8 cellular contexts compared by ENCODE assay signal in genomic region chr14:92651106-92651792, GRCh38.
DNase-seq lines count a peak whose midpoint lies in the region; ATAC-seq and TF ChIP-seq lines count a peak whose summit lies in the region.

No MANE protein-coding gene starts in this region.

- peak overlapping the region; percentile 10 for H2BK12ac ChIP-seq in trophoblast cell (ENCODE audit: low read length)

- TF ChIP-seq POLR2A in GM18505 (IDR thresholded peaks at IDR 0.05; ENCODE audit: borderline replicate concordance, extremely low read depth, insufficient read depth, insufficient read length) (no peak), vagina (IDR thresholded peaks at IDR 0.05) (no peak)

- H3K9ac ChIP-seq in trophoblast cell (ENCODE audit: low read length) (no peak overlapping the region), endodermal cell (ENCODE audit: extremely low read depth, low read length, poor library complexity, severe bottlenecking) (no peak overlapping the region)

- H3K4me1 ChIP-seq in trophoblast cell (ENCODE audit: control insufficient read depth in 1 of 2, insufficient read depth in 2 of 2, low read length in 2 of 2) (peaks cover 6 to 21% of the 10 kb centered on the region in 2 experiments), vagina (peaks cover 56% of the 10 kb centered on the region), endodermal cell (ENCODE audit: control insufficient read depth, insufficient read depth, low read length) (no peaks in the 10 kb centered on the region)

- intact Hi-C loops in vagina (cut with DNase I), result no loop called here

- TF ChIP-seq CTCF in vagina (IDR thresholded peaks at IDR 0.05) (no peak), endodermal cell (conservative IDR thresholded peaks at IDR 0.05) (no peak)

- H3K4me3 Mint-ChIP-seq in T-helper 1 cell treated with Interleukin-12 subunit alpha and Interleukin-12 subunit beta and Interleukin-4 antibody, amounts not matched to agents 30 μg/mL and 1 μg/mL, for 36 hours, result peak overlapping the region; percentile 98
- peak overlapping the region; percentile 96 for H3K4me3 Mint-ChIP-seq in activated naive CD8-positive, alpha-beta T cell treated with anti-CD3 and anti-CD28 coated beads for 36 hours
- no peak overlapping the region for H3K4me3 Mint-ChIP-seq in endodermal cell

- H3K23ac ChIP-seq in trophoblast cell (ENCODE audit: low read length), result no peak overlapping the region

- H3K4me1 Mint-ChIP-seq in T-helper 1 cell treated with Interleukin-12 subunit alpha and Interleukin-12 subunit beta and Interleukin-4 antibody, amounts not matched to agents 30 μg/mL and 1 μg/mL, for 36 hours (ENCODE audit: low read depth), result peaks cover 69% of the 10 kb centered on the region
- H3K4me1 Mint-ChIP-seq in activated naive CD8-positive, alpha-beta T cell treated with anti-CD3 and anti-CD28 coated beads for 36 hours, result peaks cover 70% of the 10 kb centered on the region
- no peaks in the 10 kb centered on the region for H3K4me1 Mint-ChIP-seq in endodermal cell

- H4K8ac ChIP-seq in trophoblast cell (ENCODE audit: low read depth, low read length), result peak overlapping the region; percentile 2

- peak overlapping the region; percentile 4 for H2BK5ac ChIP-seq in trophoblast cell (ENCODE audit: low read depth, low read length, poor library complexity)

- H3K79me1 ChIP-seq in trophoblast cell (ENCODE audit: low read length), result peaks cover 15% of the 10 kb centered on the region

- peaks cover 4% of the 10 kb centered on the region for H3K9me3 ChIP-seq in trophoblast cell (ENCODE audit: insufficient read depth, low read depth, low read length)
- no peaks in the 10 kb centered on the region for H3K9me3 ChIP-seq in vagina
- no peaks in the 10 kb centered on the region for H3K9me3 ChIP-seq in endodermal cell (ENCODE audit: control insufficient read depth, low read length)

- H3K27me3 ChIP-seq in trophoblast cell (ENCODE audit: insufficient read depth, low read length), result no peaks in the 10 kb centered on the region
- no peaks in the 10 kb centered on the region for H3K27me3 ChIP-seq in vagina
- H3K27me3 ChIP-seq in endodermal cell (ENCODE audit: control insufficient read depth, insufficient read depth, low read length, poor library complexity, severe bottlenecking), result no peaks in the 10 kb centered on the region

- H4K12ac ChIP-seq in trophoblast cell (ENCODE audit: low read depth, low read length), result no peak overlapping the region

- no peak overlapping the region for H3K4me2 ChIP-seq in trophoblast cell (ENCODE audit: low read length)

- H3K27ac ChIP-seq in trophoblast cell (ENCODE audit: low read depth, low read length), result peak overlapping the region; percentile 52
- peak overlapping the region; percentile 93 for H3K27ac ChIP-seq in vagina
- no peak overlapping the region for H3K27ac ChIP-seq in endodermal cell (ENCODE audit: low read depth, low read length)

- H3K79me2 ChIP-seq in trophoblast cell (ENCODE audit: control insufficient read depth, insufficient read depth, low read length, poor library complexity), result no peaks in the 10 kb centered on the region

- no peak overlapping the region for H2AFZ ChIP-seq in trophoblast cell (ENCODE audit: insufficient read depth, low read length, poor library complexity)

- H2AK5ac ChIP-seq in trophoblast cell (ENCODE audit: low read length), result no peak overlapping the region

- H3K36me3 Mint-ChIP-seq in T-helper 1 cell treated with Interleukin-12 subunit alpha and Interleukin-12 subunit beta and Interleukin-4 antibody, amounts not matched to agents 30 μg/mL and 1 μg/mL, for 36 hours (ENCODE audit: low read depth), result peaks cover 30% of the 10 kb centered on the region
- peaks cover 50% of the 10 kb centered on the region for H3K36me3 Mint-ChIP-seq in activated naive CD8-positive, alpha-beta T cell treated with anti-CD3 and anti-CD28 coated beads for 36 hours
- no peaks in the 10 kb centered on the region for H3K36me3 Mint-ChIP-seq in endodermal cell (ENCODE audit: low read depth)

- no peak overlapping the region for H3K18ac ChIP-seq in trophoblast cell (ENCODE audit: low read length)

- no peaks in the 10 kb centered on the region for H3K9me3 Mint-ChIP-seq in T-helper 1 cell treated with Interleukin-12 subunit alpha and Interleukin-12 subunit beta and Interleukin-4 antibody, amounts not matched to agents 30 μg/mL and 1 μg/mL, for 36 hours
- H3K9me3 Mint-ChIP-seq in activated naive CD8-positive, alpha-beta T cell treated with anti-CD3 and anti-CD28 coated beads for 36 hours, result no peaks in the 10 kb centered on the region
- no peaks in the 10 kb centered on the region for H3K9me3 Mint-ChIP-seq in endodermal cell

- WGBS in trophoblast cell (ENCODE audit: extremely low coverage, insufficient coverage, insufficient read length), result no CpG with 5 or more reads among the region's 19 CpGs
- 87 to 88% methylated on average over 11 to 19 of the region's 19 CpGs for WGBS in endodermal cell (ENCODE audit: insufficient coverage in 1 of 2, insufficient read length in 1 of 2), 2 experiments

- H4K91ac ChIP-seq in trophoblast cell (ENCODE audit: low read depth, low read length), result peak overlapping the region; percentile 69

- H3K4me3 ChIP-seq in trophoblast cell (ENCODE audit: low read depth, low read length) (no peak overlapping the region), vagina (no peak overlapping the region), endodermal cell (ENCODE audit: low read length) (no peak overlapping the region)

- peak overlapping the region; percentile 93 for H3K27ac Mint-ChIP-seq in T-helper 1 cell treated with Interleukin-12 subunit alpha and Interleukin-12 subunit beta and Interleukin-4 antibody, amounts not matched to agents 30 μg/mL and 1 μg/mL, for 36 hours
- peak overlapping the region; percentile 98 for H3K27ac Mint-ChIP-seq in activated naive CD8-positive, alpha-beta T cell treated with anti-CD3 and anti-CD28 coated beads for 36 hours
- no peak overlapping the region for H3K27ac Mint-ChIP-seq in endodermal cell

- peak; percentile 86 for DNase-seq in activated naive CD8-positive, alpha-beta T cell treated with anti-CD3 and anti-CD28 coated beads for 36 hours
- DNase-seq in trophoblast cell (peak in 1 of 2 donors; percentile 37), vagina (ENCODE audit: extremely low spot score in 2 of 2) (no peak), NCI-H1436 treated with DMSO at 0.1 percent for 48 hours (lab: John Stamatoyannopoulos, UW) (no peak), endodermal cell (no peak)

- H3K4ac ChIP-seq in trophoblast cell (ENCODE audit: low read depth, low read length), result no peak overlapping the region

- H2BK120ac ChIP-seq in trophoblast cell (ENCODE audit: insufficient read depth, low read length, poor library complexity), result peak overlapping the region; percentile 37

- H3K36me3 ChIP-seq in trophoblast cell (ENCODE audit: control insufficient read depth in 1 of 2, insufficient read depth in 2 of 2, low read length in 2 of 2) (peaks cover 13 to 15% of the 10 kb centered on the region in 2 experiments), vagina (no peaks in the 10 kb centered on the region), endodermal cell (ENCODE audit: control insufficient read depth, insufficient read depth, low read length) (no peaks in the 10 kb centered on the region)

- ATAC-seq in GM18505 (IDR thresholded peaks at IDR 0.05; ENCODE audit: unreplicated experiment) (peak; percentile 75), HG02870 (IDR thresholded peaks at IDR 0.05; ENCODE audit: unreplicated experiment) (peak; percentile 67)

- no peaks in the 10 kb centered on the region for H3K27me3 Mint-ChIP-seq in T-helper 1 cell treated with Interleukin-12 subunit alpha and Interleukin-12 subunit beta and Interleukin-4 antibody, amounts not matched to agents 30 μg/mL and 1 μg/mL, for 36 hours (ENCODE audit: low read depth)
- no peaks in the 10 kb centered on the region for H3K27me3 Mint-ChIP-seq in activated naive CD8-positive, alpha-beta T cell treated with anti-CD3 and anti-CD28 coated beads for 36 hours
- H3K27me3 Mint-ChIP-seq in endodermal cell (ENCODE audit: insufficient read depth), result no peaks in the 10 kb centered on the region

- peak overlapping the region; percentile 2 for H3K14ac ChIP-seq in trophoblast cell (ENCODE audit: low read length)
